26 cellular contexts compared by ENCODE assay signal in genomic region chr12:130799051-130799450, GRCh38.
"Had no signal": no experiment of that assay in that cellular context is flagged by ENCODE, and none has a peak within 500 bp of the region (broad histone marks: within the 10 kb centered on the region; RNA-seq: fewer than 3 reads in every experiment).

No MANE protein-coding gene starts in this region.

- H3K4me1 ChIP-seq: adrenal gland, colonic mucosa, gastrocnemius medialis, lower lobe of right lung, sigmoid colon, testis, uterus had no signal

- H3K27ac ChIP-seq: adrenal gland, colonic mucosa, gastrocnemius medialis, lower lobe of right lung, sigmoid colon, testis, uterus, WERI-Rb-1 had no signal

- ATAC-seq: activated CD8-positive, alpha-beta memory T cell treated with anti-CD3 and anti-CD28 coated beads, Interleukin-2, amount 10 ng/mL, durations not matched to agents 7 days and 5 days; activated CD8-positive, alpha-beta T cell treated with anti-CD3 and anti-CD28 coated beads for 36 hours; activated naive CD4-positive, alpha-beta T cell treated with anti-CD3 and anti-CD28 coated beads, Interleukin-2, amount 50 U/mL, for 72 hours; gastrocnemius medialis; lower lobe of right lung; stimulated activated memory B cell treated with anti-CD40 and anti-IgM and Interleukin-4, amounts not matched to agents 10 μg/mL and 1 μg/mL and 100 μg/mL, for 72 hours had no signal

- H3K4me2 ChIP-seq: smooth muscle cell had no signal

- DNase-seq: activated CD4-positive, alpha-beta T cell treated with anti-CD3 and anti-CD28 coated beads, Interleukin-2, amount 10 ng/mL, durations not matched to agents 7 days and 5 days; activated CD4-positive, CD25-positive, alpha-beta regulatory T cell treated with anti-CD3 and anti-CD28 coated beads, Interleukin-2, amount 50 U/mL, for 72 hours; activated CD8-positive, alpha-beta memory T cell treated with anti-CD3 and anti-CD28 coated beads, Interleukin-2, amount 10 ng/mL, durations not matched to agents 7 days and 5 days; activated CD8-positive, alpha-beta T cell treated with anti-CD3 and anti-CD28 coated beads for 36 hours; activated T-cell treated with anti-CD3 and anti-CD28 coated beads for 4 hours; adrenal gland; colonic mucosa; gastrocnemius medialis; hippocampal formation; lower lobe of right lung; mesendoderm; naive B cell; occipital lobe; posterior cingulate gyrus; sigmoid colon; stimulated activated CD4-positive, alpha-beta T cell treated with anti-CD3 and anti-CD28 coated beads, Interleukin-15, amount 100 ng/mL, for 24 hours; testis; trophoblast cell; uterus; WERI-Rb-1 had no signal

- H3K4me3 ChIP-seq: adrenal gland, colonic mucosa, gastrocnemius medialis, lower lobe of right lung, sigmoid colon, smooth muscle cell, testis, uterus had no signal

- H3K27me3 ChIP-seq: adrenal gland, colonic mucosa, gastrocnemius medialis, sigmoid colon, testis, uterus had no signal

- H3K9me3 ChIP-seq: adrenal gland, colonic mucosa, gastrocnemius medialis, lower lobe of right lung, sigmoid colon, testis, uterus had no signal

- FAIRE-seq: astrocyte, endometrium, islet of Langerhans had no signal

- H3K36me3 ChIP-seq: colonic mucosa, uterus had no signal
